In genomic region chr3:41460736-41461135, GRCh38 we compare ENCODE assay signal across 34 cellular contexts.
"Had no signal": no experiment of that assay in that cellular context is flagged by ENCODE, and none has a peak within 500 bp of the region (broad histone marks: within the 10 kb centered on the region; RNA-seq: fewer than 3 reads in every experiment).

No MANE protein-coding gene starts in this region.

- H3K27ac ChIP-seq: KMS-11 had no signal

- H3K27me3 ChIP-seq: MG63 had no signal

- H3K36me3 ChIP-seq: MG63 had no signal

- H3K4me3 ChIP-seq: MG63 had no signal

- DNase-seq: Karpas-422, Kasumi-1, MG63, MM.1S, MV-4-11, NCI-H1048, NCI-H1092, NCI-H1092 treated with DMSO at 0.1 percent for 48 hours, NCI-H1105, NCI-H1105 treated with DMSO at 0.1 percent for 48 hours, NCI-H1417, NCI-H1417 treated with DMSO at 0.1 percent for 48 hours, NCI-H1436, NCI-H1436 treated with DMSO at 0.1 percent for 48 hours, NCI-H146, NCI-H1694, NCI-H1694 treated with DMSO at 0.1 percent for 48 hours, NCI-H187, NCI-H187 treated with DMSO at 0.1 percent for 48 hours, NCI-H1930, NCI-H2029, NCI-H2029 treated with DMSO at 0.1 percent for 48 hours, NCI-H2081, NCI-H2081 treated with DMSO at 0.1 percent for 48 hours, NCI-H2107, NCI-H2171, NCI-H2171 treated with DMSO at 0.1 percent for 48 hours, NCI-H2227 treated with DMSO at 0.1 percent for 48 hours, NCI-H226, NCI-H345, NCI-H446, NCI-H446 treated with DMSO at 0.1 percent for 48 hours, NCI-H510A had no signal

- H3K9ac ChIP-seq: KMS-11 had no signal

- H3K4me2 ChIP-seq: KMS-11 had no signal

- H3K9me3 ChIP-seq: MG63 had no signal
